1 cellular context compared by ENCODE assay signal in genomic region chr9:82805027-82805426, GRCh38.
TF ChIP-seq lines count a peak whose summit lies in the region.

No MANE protein-coding gene starts in this region.

TF ChIP-seq in H1, 55 proteins besides CTCF, POLR2A, EP300 and RAD21 (continued from another document):
- TF ChIP-seq, protein P1, sequence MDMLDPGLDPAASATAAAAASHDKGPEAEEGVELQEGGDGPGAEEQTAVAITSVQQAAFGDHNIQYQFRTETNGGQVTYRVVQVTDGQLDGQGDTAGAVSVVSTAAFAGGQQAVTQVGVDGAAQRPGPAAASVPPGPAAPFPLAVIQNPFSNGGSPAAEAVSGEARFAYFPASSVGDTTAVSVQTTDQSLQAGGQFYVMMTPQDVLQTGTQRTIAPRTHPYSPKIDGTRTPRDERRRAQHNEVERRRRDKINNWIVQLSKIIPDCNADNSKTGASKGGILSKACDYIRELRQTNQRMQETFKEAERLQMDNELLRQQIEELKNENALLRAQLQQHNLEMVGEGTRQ (IDR thresholded peaks at IDR 0.05; ENCODE audit: low read length), result no peak
- TF ChIP-seq SIX5 (IDR thresholded peaks at IDR 0.05; ENCODE audit: low read depth, low read length) (no peak), EGR1 (IDR thresholded peaks at IDR 0.05; ENCODE audit: borderline replicate concordance, low read depth, low read length) (no peak)
